ENCODE assay signal across 21 cellular contexts in genomic region chr1:229295745-229296144, GRCh38. TPM values are rescaled to one million over a fixed set of nuclear protein-coding genes. Genes with fewer than 3 reads are reported as not detected.
DNase-seq lines count a peak whose midpoint lies in the region; ATAC-seq, FAIRE-seq and TF ChIP-seq lines count a peak whose summit lies in the region.
"Had no signal": no experiment of that assay in that cellular context is flagged by ENCODE, and none has a peak within 500 bp of the region (broad histone marks: within the 10 kb centered on the region; RNA-seq: fewer than 3 reads in every experiment).

No MANE protein-coding gene starts in this region.

- no peak overlapping the region for H3K4me3 ChIP-seq in HepG2 (replicated peaks in 1 of 3; ENCODE audit: insufficient read depth in 1 of 3, low read depth in 2 of 3, low read length in 3 of 3)
- no peak overlapping the region for H3K4me3 ChIP-seq in right lobe of liver
- H3K4me3 ChIP-seq in psoas muscle: no peak overlapping the region
- H3K4me3 ChIP-seq: A549 had no signal

- no peak for ATAC-seq in HepG2
- ATAC-seq in right lobe of liver: no peak
- ATAC-seq in foreskin keratinocyte: no peak
- no peak for ATAC-seq in psoas muscle
- no peak for ATAC-seq in HG02798 (IDR thresholded peaks at IDR 0.05; ENCODE audit: poor library complexity, unreplicated experiment)

- H3K9ac ChIP-seq in HepG2 (ENCODE audit: insufficient read depth, low read depth, low read length): no peak overlapping the region
- H3K9ac ChIP-seq: KMS-11 had no signal

- peaks cover 38% of the 10 kb centered on the region for H3K36me3 Mint-ChIP-seq in type B pancreatic cell

- H3K79me2 ChIP-seq in HepG2 (ENCODE audit: insufficient read depth, low read length): peaks cover 2% of the 10 kb centered on the region

- FAIRE-seq in HepG2 (lab: Jason Lieb, UNC) (no peak), D721Med (lab: Jason Lieb, UNC) (no peak)
- FAIRE-seq: A549, GM12891, H54 had no signal

- H3K4me1 ChIP-seq in HepG2 (ENCODE audit: insufficient read depth, low read length) (peaks cover 47% of the 10 kb centered on the region), right lobe of liver (peaks cover 0 to 18% (median 2%) of the 10 kb centered on the region in 4 donors), foreskin keratinocyte (no peaks in the 10 kb centered on the region), psoas muscle (peaks cover 16% of the 10 kb centered on the region)
- H3K4me1 ChIP-seq: A549 had no signal

- 97% methylated on average over 11 of the region's 11 CpGs for WGBS in HepG2 (ENCODE audit: low lambda C conversion rate)
- WGBS in right lobe of liver (ENCODE audit: insufficient coverage, low coverage, low lambda C conversion rate, missing lambda C conversion rate): 93% methylated on average over 5 of the region's 11 CpGs
- 78 to 91% (median 84%) methylated on average over 11 of the region's 11 CpGs for WGBS in psoas muscle, 3 donors

- TF ChIP-seq EP300 in HepG2 (IDR thresholded peaks at IDR 0.05; ENCODE audit: low read depth in 2 of 2, low read length in 2 of 2) (no peak), HepG2 (CRISPR knock-in tag; IDR thresholded peaks at IDR 0.05; ENCODE audit: borderline replicate concordance) (no peak)

- TF ChIP-seq CTCF in HepG2 (CRISPR knock-in tag; IDR thresholded peaks at IDR 0.05): no peak
- no peak for TF ChIP-seq CTCF in right lobe of liver (IDR thresholded peaks at IDR 0.05)
- peak; percentile 10 for TF ChIP-seq CTCF in foreskin keratinocyte (conservative IDR thresholded peaks at IDR 0.05)
- TF ChIP-seq CTCF in psoas muscle (IDR thresholded peaks at IDR 0.05): no peak
- no peak for TF ChIP-seq CTCF in type B pancreatic cell (conservative IDR thresholded peaks at IDR 0.05)
- TF ChIP-seq CTCF in D721Med (IDR thresholded peaks at IDR 0.05; ENCODE audit: insufficient read depth, missing control alignments): no peak

- intact Hi-C loops in HepG2 (cut with micrococcal nuclease; ENCODE audit: unreplicated experiment) (no loop called here), right lobe of liver (cut with DNase I) (no loop called here), psoas muscle (cut with DNase I) (no loop called here)

- POLR2A ChIA-PET in HepG2 (lab: Yijun Ruan, JAX): interaction anchor here (0.8 to 1.3 kb wide), 5 partner anchors 17 to 26 kb away, joined by 3 to 4 read pairs (median 3); partner anchors contain the start of gene RAB4A

- no peak for TF ChIP-seq RAD21 in HepG2 (CRISPR knock-in tag; IDR thresholded peaks at IDR 0.05)

- no peaks in the 10 kb centered on the region for H3K9me3 ChIP-seq in HepG2 (ENCODE audit: low read length)
- H3K9me3 ChIP-seq in right lobe of liver: no peaks in the 10 kb centered on the region
- H3K9me3 ChIP-seq in psoas muscle: no peaks in the 10 kb centered on the region
- H3K9me3 ChIP-seq: A549 had no signal

- DNase-seq in HepG2 (ENCODE audit: low spot score): no peak
- no peak for DNase-seq in right lobe of liver
- no peak for DNase-seq in foreskin keratinocyte
- no peak for DNase-seq in psoas muscle
- no peak for DNase-seq in type B pancreatic cell (ENCODE audit: extremely low spot score, unreplicated experiment)
- no peak for DNase-seq in activated CD4-positive, alpha-beta T cell treated with anti-CD3 and anti-CD28 coated beads, Interleukin-2, amount 50 U/mL, for 1 hour
- DNase-seq in D721Med (ENCODE audit: insufficient read length, low spot score): no peak
- DNase-seq: NCI-H1105; NCI-H146; NCI-H2029; NCI-H226; NCI-H510A treated with DMSO at 0.1 percent for 48 hours; NCI-H774; NK-92 treated with Interleukin-12 subunit alpha and Interleukin-12 subunit beta, amount 100 ng/mL, for 24 hours had no signal

- no peaks in the 10 kb centered on the region for H3K27me3 Mint-ChIP-seq in type B pancreatic cell
- H3K27me3 Mint-ChIP-seq: B cell had no signal

- H3K36me3 ChIP-seq in HepG2 (replicated peaks in 1 of 2; ENCODE audit: control insufficient read depth in 1 of 2, insufficient read depth in 2 of 2, low read length in 2 of 2) (peaks cover 17 to 36% of the 10 kb centered on the region in 2 experiments), right lobe of liver (peaks cover 0 to 19% (median 8%) of the 10 kb centered on the region in 4 donors), psoas muscle (ENCODE audit: insufficient read depth in 1 of 2, low read depth in 1 of 2) (peaks cover 6 to 26% of the 10 kb centered on the region in 2 donors)

- no peak overlapping the region for H3K4me3 Mint-ChIP-seq in type B pancreatic cell
- H3K4me3 Mint-ChIP-seq: B cell, CD14-positive monocyte had no signal

- H3K9me3 Mint-ChIP-seq in type B pancreatic cell: peaks cover 8% of the 10 kb centered on the region

- no peak overlapping the region for H3K4me2 ChIP-seq in HepG2 (ENCODE audit: low read depth, low read length)
- H3K4me2 ChIP-seq: A549, KMS-11 had no signal

- H3K27ac ChIP-seq in HepG2 (ENCODE audit: extremely low read length, insufficient read depth, low read length) (no peak overlapping the region), right lobe of liver (no peak overlapping the region), foreskin keratinocyte (no peak overlapping the region), psoas muscle (peak overlapping the region; percentile 83)
- H3K27ac ChIP-seq: A549, KMS-11 had no signal

- H2AFZ ChIP-seq in HepG2 (ENCODE audit: low read length): no peak overlapping the region

- no peaks in the 10 kb centered on the region for H4K20me1 ChIP-seq in HepG2 (ENCODE audit: insufficient read depth, low read length)

- H3K27me3 ChIP-seq in HepG2 (ENCODE audit: control insufficient read depth in 1 of 2, insufficient read depth in 2 of 2, low read length in 2 of 2) (no peaks in the 10 kb centered on the region), right lobe of liver (no peaks in the 10 kb centered on the region), foreskin keratinocyte (no peaks in the 10 kb centered on the region), psoas muscle (ENCODE audit: insufficient read depth in 3 of 3, low read length in 2 of 3) (no peaks in the 10 kb centered on the region)

- in situ Hi-C loops in HepG2 (cut with HindIII; ENCODE audit: extremely low pct_ligation_motif_present, low pct_unique_long_range_greater_than_20kb): no loop called here

- TF ChIP-seq POLR2A in HepG2 (IDR thresholded peaks at IDR 0.05; ENCODE audit: insufficient read depth in 1 of 2, low read depth in 2 of 2, low read length in 2 of 2) (no peak), right lobe of liver (IDR thresholded peaks at IDR 0.05) (no peak)

- peak overlapping the region; percentile 82 for H3K27ac Mint-ChIP-seq in type B pancreatic cell
- H3K27ac Mint-ChIP-seq: B cell had no signal

- CTCF ChIA-PET in HepG2 (lab: Yijun Ruan, JAX; ENCODE audit: low intra/inter-chr PET ratio, low total read pairs): no interaction called here

- peaks cover 6% of the 10 kb centered on the region for H3K4me1 Mint-ChIP-seq in type B pancreatic cell (ENCODE audit: unreplicated experiment)
- H3K4me1 Mint-ChIP-seq: CD14-positive monocyte had no signal

- BruUV-seq in HepG2 (replicated peaks; lab: Mats Ljungman, UMichigan): no TSS peak

RNA-seq across cellular contexts. Expression of gene RAB4A, which starts 24.8 kb away (rescaled TPM):
- total RNA-seq in HepG2 (2016; rRNA removed; fragmentation: Illumina TruSeq; extraction: Trizol): 76.6 and 80.1 TPM in 2 replicates
- total RNA-seq in HepG2 (2016; cell fraction: cytosol; rRNA removed; fragmentation: Illumina TruSeq; extraction: Trizol; ENCODE audit: low read depth): 135 and 139 TPM in 2 replicates
- 71.2 and 81.9 TPM in 2 replicates for total RNA-seq in HepG2 (2016; cell fraction: insoluble cytoplasmic fraction; rRNA removed; fragmentation: Illumina TruSeq; extraction: Trizol)
- 213 and 217 TPM in 2 replicates for total RNA-seq in HepG2 (2016; cell fraction: membrane; rRNA removed; fragmentation: Illumina TruSeq; extraction: Trizol)
- total RNA-seq in HepG2 (2016; cell fraction: nucleus; rRNA removed; fragmentation: Illumina TruSeq; extraction: Trizol): 41.7 and 48.3 TPM in 2 replicates
- 41.6 and 56.0 TPM in 2 replicates for polyA plus RNA-seq in HepG2 (2011; rRNA removed)
- 53.2 and 57.4 TPM in 2 replicates for polyA plus RNA-seq in HepG2 (2011; cell fraction: cytosol; rRNA removed)
- 15.9 and 18.4 TPM in 2 replicates for polyA plus RNA-seq in HepG2 (2011; cell fraction: nucleus; rRNA removed)
- 71.3 and 87.6 TPM in 2 replicates for polyA plus RNA-seq in HepG2 (2012)
- 296 and 305 TPM in 2 replicates for polyA plus RNA-seq in HepG2 (2016; cell fraction: cytosol; fragmentation: Illumina TruSeq; extraction: Trizol; ENCODE audit: low read depth)
- 113 and 114 TPM in 2 replicates for polyA plus RNA-seq in HepG2 (2016; cell fraction: insoluble cytoplasmic fraction; fragmentation: Illumina TruSeq; extraction: Trizol; ENCODE audit: low read depth)
- polyA plus RNA-seq in HepG2 (2016; cell fraction: membrane; fragmentation: Illumina TruSeq; extraction: Trizol; ENCODE audit: low read depth): 280 and 289 TPM in 2 replicates
- 77.5 and 84.8 TPM in 2 replicates for polyA plus RNA-seq in HepG2 (2016; cell fraction: nucleus; fragmentation: Illumina TruSeq; extraction: Trizol; ENCODE audit: insufficient read depth, low read depth)
- polyA minus RNA-seq in HepG2 (2011; rRNA and poly(A)+ RNA removed; ENCODE audit: low replicate concordance): 3.1 and 9.3 TPM in 2 replicates
- 17.1 and 18.2 TPM in 2 replicates for polyA minus RNA-seq in HepG2 (2011; cell fraction: cytosol; rRNA and poly(A)+ RNA removed)
- polyA minus RNA-seq in HepG2 (2011; cell fraction: nucleus; rRNA and poly(A)+ RNA removed): 41.3 and 46.1 TPM in 2 replicates
- total RNA-seq in right lobe of liver: 10 to 100 TPM; 23.3 to 66.4 (median 50.0) TPM
- total RNA-seq in foreskin keratinocyte: 24.4 and 27.1 TPM in 2 replicates
- polyA plus RNA-seq in foreskin keratinocyte: 34.6 and 40.7 TPM in 2 replicates
- total RNA-seq in psoas muscle: 10 to 100 TPM; 44.2 to 67.4 (median 54.3) TPM
- polyA plus RNA-seq in psoas muscle: 10 to 100 TPM; 25.2 to 57.6 (median 31.0) TPM
- total RNA-seq in type B pancreatic cell (ENCODE audit: low replicate concordance): 59.9 and 71.8 TPM in 2 replicates

RNA-seq across cellular contexts. Expression of gene CCSAP, which starts 47.1 kb away (rescaled TPM):
- total RNA-seq in HepG2 (2016; rRNA removed; fragmentation: Illumina TruSeq; extraction: Trizol) (9.0 and 10.0 TPM in 2 replicates), right lobe of liver (1 to 10 TPM; 1.4 to 3.2 (median 1.7) TPM), foreskin keratinocyte (10.4 and 11.6 TPM in 2 replicates), psoas muscle (1 to 10 TPM in 3 of 4 donors, under 1 TPM in 1; 0.85 to 2.2 (median 1.6) TPM), type B pancreatic cell (ENCODE audit: low replicate concordance) (9.6 and 10.0 TPM in 2 replicates)
- total RNA-seq in HepG2 (2016; cell fraction: cytosol; rRNA removed; fragmentation: Illumina TruSeq; extraction: Trizol; ENCODE audit: low read depth): 1.1 and 1.4 TPM in 2 replicates
- 9.1 and 10.6 TPM in 2 replicates for total RNA-seq in HepG2 (2016; cell fraction: insoluble cytoplasmic fraction; rRNA removed; fragmentation: Illumina TruSeq; extraction: Trizol)
- 5.1 and 6.2 TPM in 2 replicates for total RNA-seq in HepG2 (2016; cell fraction: membrane; rRNA removed; fragmentation: Illumina TruSeq; extraction: Trizol)
- 8.2 and 9.2 TPM in 2 replicates for total RNA-seq in HepG2 (2016; cell fraction: nucleus; rRNA removed; fragmentation: Illumina TruSeq; extraction: Trizol)
- polyA plus RNA-seq in HepG2 (2011; rRNA removed) (3.1 and 3.7 TPM in 2 replicates), foreskin keratinocyte (2.8 and 3.7 TPM in 2 replicates), psoas muscle (1 to 10 TPM in 1 of 3 donors, under 1 TPM in 2; 0.53 to 1.2 (median 0.70) TPM)
- 1.8 and 2.8 TPM in 2 replicates for polyA plus RNA-seq in HepG2 (2011; cell fraction: cytosol; rRNA removed)
- 4.2 TPM in 2 replicates for polyA plus RNA-seq in HepG2 (2011; cell fraction: nucleus; rRNA removed)
- 3.8 and 4.7 TPM in 2 replicates for polyA plus RNA-seq in HepG2 (2012)
- polyA plus RNA-seq in HepG2 (2016; cell fraction: cytosol; fragmentation: Illumina TruSeq; extraction: Trizol; ENCODE audit: low read depth): 0.62 and 0.77 TPM in 2 replicates
- 8.6 TPM in 2 replicates for polyA plus RNA-seq in HepG2 (2016; cell fraction: insoluble cytoplasmic fraction; fragmentation: Illumina TruSeq; extraction: Trizol; ENCODE audit: low read depth)
- polyA plus RNA-seq in HepG2 (2016; cell fraction: membrane; fragmentation: Illumina TruSeq; extraction: Trizol; ENCODE audit: low read depth): 2.5 TPM in 2 replicates
- 11.2 and 11.4 TPM in 2 replicates for polyA plus RNA-seq in HepG2 (2016; cell fraction: nucleus; fragmentation: Illumina TruSeq; extraction: Trizol; ENCODE audit: insufficient read depth, low read depth)
- polyA minus RNA-seq in HepG2 (2011; rRNA and poly(A)+ RNA removed; ENCODE audit: low replicate concordance): 3.9 and 4.7 TPM in 2 replicates
- 5.4 and 5.9 TPM in 2 replicates for polyA minus RNA-seq in HepG2 (2011; cell fraction: cytosol; rRNA and poly(A)+ RNA removed)
- polyA minus RNA-seq in HepG2 (2011; cell fraction: nucleus; rRNA and poly(A)+ RNA removed): 8.7 and 9.3 TPM in 2 replicates
